8 cellular contexts compared by ENCODE assay signal in genomic region chr3:112111785-112112402, GRCh38. TPM values are rescaled to one million over a fixed set of nuclear protein-coding genes. Genes with fewer than 3 reads are reported as not detected.
DNase-seq lines count a peak whose midpoint lies in the region; ATAC-seq, FAIRE-seq and TF ChIP-seq lines count a peak whose summit lies in the region.

No MANE protein-coding gene starts in this region.

- TF ChIP-seq RAD21 in A549 (conservative IDR thresholded peaks at IDR 0.05 in 1 of 2, IDR thresholded peaks at IDR 0.05 in 1 of 2), result peak; percentile 58 to 78
- TF ChIP-seq RAD21 in K562 (CRISPR knock-in tag; conservative IDR thresholded peaks at IDR 0.05 in 1 of 2, IDR thresholded peaks at IDR 0.05 in 1 of 2), result peak; percentile 66 to 70

- H3K4me2 ChIP-seq in A549, result no peak overlapping the region
- no peak overlapping the region for H3K4me2 ChIP-seq in K562 (ENCODE audit: insufficient read depth, low read length)

- H4K20me1 ChIP-seq in K562 (replicated peaks; ENCODE audit: control insufficient read depth, insufficient read depth, low read length), result no peaks in the 10 kb centered on the region

- no peak overlapping the region for H3K27ac ChIP-seq in A549
- H3K27ac ChIP-seq in K562 (ENCODE audit: extremely low read depth, low read depth, low read length), result no peak overlapping the region

- no peak overlapping the region for H2AFZ ChIP-seq in K562 (ENCODE audit: low read depth, low read length)

- H3K9ac ChIP-seq in K562 (ENCODE audit: insufficient read depth in 1 of 2, low read depth in 2 of 2, low read length in 2 of 2), result no peak overlapping the region

- peak; percentile 86 to 96 for ATAC-seq in A549
- ATAC-seq in GM18502 (IDR thresholded peaks at IDR 0.05; ENCODE audit: poor library complexity, unreplicated experiment), result peak; percentile 56
- peak; percentile 38 for ATAC-seq in HG02870 (IDR thresholded peaks at IDR 0.05; ENCODE audit: unreplicated experiment)
- ATAC-seq in K562, result peak; percentile 93

- H3K9me3 Mint-ChIP-seq in T-helper 2 cell treated with Interferon-gamma antibody and Interleukin-4, amounts not matched to agents 5 μg/mL and 100 μg/mL, for 36 hours, result no peaks in the 10 kb centered on the region

- no peaks in the 10 kb centered on the region for H3K27me3 ChIP-seq in K562 (ENCODE audit: control insufficient read depth in 2 of 2, insufficient read depth in 2 of 2, low read length in 2 of 2)

- peaks cover 15% of the 10 kb centered on the region for H3K36me3 Mint-ChIP-seq in T-helper 2 cell treated with Interferon-gamma antibody and Interleukin-4, amounts not matched to agents 5 μg/mL and 100 μg/mL, for 36 hours (ENCODE audit: low read depth)

- no peaks in the 10 kb centered on the region for H3K9me1 ChIP-seq in K562 (ENCODE audit: control insufficient read depth, insufficient read depth, low read length)

- in situ Hi-C loops in K562 (cut with MboI), result loop anchor here (25.0 kb wide), 1 partner anchor 400 kb away; no protein-coding TSS in a partner anchor

- H3K4me3 ChIP-seq in A549, result no peak overlapping the region
- H3K4me3 ChIP-seq in K562, result no peak overlapping the region

- peak; percentile 60 for TF ChIP-seq CTCF in A549 (IDR thresholded peaks at IDR 0.05)
- TF ChIP-seq CTCF in K562 (IDR thresholded peaks at IDR 0.05 in 2 of 3, conservative IDR thresholded peaks at IDR 0.05 in 1 of 3; ENCODE audit: insufficient read depth in 2 of 3, low read depth in 1 of 3, low read length in 3 of 3), result peak; percentile 57 to 72 (median 71)

- H3K9me3 ChIP-seq in A549, result no peaks in the 10 kb centered on the region
- no peaks in the 10 kb centered on the region for H3K9me3 ChIP-seq in K562 (replicated peaks; ENCODE audit: control insufficient read depth, insufficient read depth, low read depth, low read length)

- POLR2A ChIA-PET in A549 (lab: Yijun Ruan, JAX), result no interaction called here
- POLR2A ChIA-PET in K562 (lab: Yijun Ruan, JAX), result interaction anchor here (0.6 to 1.1 kb wide), 3 partner anchors 158 to 410 kb away, joined by 3 to 4 read pairs (median 3); no protein-coding TSS in a partner anchor

- no peaks in the 10 kb centered on the region for H3K79me2 ChIP-seq in K562 (ENCODE audit: control insufficient read depth, insufficient read depth, low read length)

- WGBS in A549 (ENCODE audit: missing lambda C conversion rate), result 39% methylated on average over 3 of the region's 3 CpGs
- WGBS in K562 (ENCODE audit: insufficient coverage, low coverage, missing lambda C conversion rate), result 28% methylated on average over 3 of the region's 3 CpGs

- TF ChIP-seq EP300 in A549 (IDR thresholded peaks at IDR 0.05) (no peak), K562 (IDR thresholded peaks at IDR 0.05; ENCODE audit: low read length) (no peak)

- TF ChIP-seq POLR2A in A549 (IDR thresholded peaks at IDR 0.05; ENCODE audit: low read length) (no peak), K562 (conservative IDR thresholded peaks at IDR 0.05) (no peak)

- CTCF ChIA-PET in A549 (lab: Yijun Ruan, JAX) (interaction anchor here (0.7 to 2.0 kb wide), 18 partner anchors 8 to 422 kb away, joined by 3 to 17 read pairs (median 5); no protein-coding TSS in a partner anchor), K562 (lab: Yijun Ruan, JAX; ENCODE audit: low intra/inter-chr PET ratio) (interaction anchor here (1.5 kb wide), 1 partner anchor 408 kb away, joined by 7 read pairs; no protein-coding TSS in a partner anchor)

- intact Hi-C loops in K562 (cut with micrococcal nuclease), result loop anchor here (5.0 kb wide), 2 partner anchors 325 to 405 kb away; no protein-coding TSS in a partner anchor

- peak; percentile 52 to 72 for DNase-seq in A549 (ENCODE audit: low read depth in 1 of 2, low spot score in 1 of 2)
- DNase-seq in NCI-H1436 treated with DMSO at 0.1 percent for 48 hours (lab: John Stamatoyannopoulos, UW), result peak; percentile 38
- DNase-seq in T-helper 2 cell treated with Interferon-gamma antibody and Interleukin-4, amounts not matched to agents 5 μg/mL and 100 μg/mL, for 36 hours (ENCODE audit: low spot score), result peak; percentile 46
- peak; percentile 47 to 54 (median 50) for DNase-seq in K562 (ENCODE audit: extremely low read depth in 1 of 4, low spot score in 3 of 4)
- peak; percentile 39 to 44 for DNase-seq in stimulated activated CD4-positive, alpha-beta T cell treated with anti-CD3 and anti-CD28 coated beads, Interleukin-2, amount 100 ng/mL, for 48 hours

- no peaks in the 10 kb centered on the region for H3K4me1 ChIP-seq in A549
- H3K4me1 ChIP-seq in K562 (replicated peaks in 1 of 2; ENCODE audit: control insufficient read depth in 2 of 2, insufficient read depth in 2 of 2, low read length in 2 of 2), result no peaks in the 10 kb centered on the region

- H3K27ac Mint-ChIP-seq in T-helper 2 cell treated with Interferon-gamma antibody and Interleukin-4, amounts not matched to agents 5 μg/mL and 100 μg/mL, for 36 hours, result no peak overlapping the region

- no TSS peak for BruUV-seq in K562 (replicated peaks; lab: Mats Ljungman, UMichigan)

- no peaks in the 10 kb centered on the region for H3K27me3 Mint-ChIP-seq in T-helper 2 cell treated with Interferon-gamma antibody and Interleukin-4, amounts not matched to agents 5 μg/mL and 100 μg/mL, for 36 hours (ENCODE audit: low read depth)

- H3K4me3 Mint-ChIP-seq in T-helper 2 cell treated with Interferon-gamma antibody and Interleukin-4, amounts not matched to agents 5 μg/mL and 100 μg/mL, for 36 hours, result no peak overlapping the region

- H3K36me3 ChIP-seq in K562 (ENCODE audit: control insufficient read depth, insufficient read depth, low read length), result 0 out of 3 replicates have a peak, but pooled peaks cover 2% of the 10 kb centered on the region

- FAIRE-seq in A549 (lab: Jason Lieb, UNC) (no peak), K562 (lab: Jason Lieb, UNC) (peak; percentile 90), islet of Langerhans (lab: Jason Lieb, UNC) (peak; percentile 45)

- peaks cover 16% of the 10 kb centered on the region for H3K4me1 Mint-ChIP-seq in T-helper 2 cell treated with Interferon-gamma antibody and Interleukin-4, amounts not matched to agents 5 μg/mL and 100 μg/mL, for 36 hours (ENCODE audit: low read depth)

TF ChIP-seq in A549, 52 proteins besides CTCF, POLR2A, EP300 and RAD21 (continues in another document):
- TF ChIP-seq MYC (IDR thresholded peaks at IDR 0.05; ENCODE audit: borderline replicate concordance, low read length) (no peak), SMC3 (IDR thresholded peaks at IDR 0.05) (peak; percentile 45)

RNA-seq across cellular contexts. Expression of gene GCSAM, which starts 21.2 kb away (rescaled TPM):
- not detected in 2 replicates for polyA plus RNA-seq in A549 (2011; rRNA removed)
- not detected in 2 replicates for polyA plus RNA-seq in A549 (2012; cell fraction: cytosol; rRNA removed)
- not detected in 2 replicates for polyA plus RNA-seq in A549 (2012; cell fraction: nucleus; rRNA removed)
- not detected in 3 replicates for polyA plus RNA-seq in A549 (2017; fragmentation: RNase III; extraction: RNeasy Plus Mini Kit Qiagen cat#74134 plus additional on column Dnase treatment)
- not detected in 2 replicates for polyA minus RNA-seq in A549 (2011; rRNA and poly(A)+ RNA removed)
- total RNA-seq in K562 (2011; cell fraction: chromatin; rRNA removed; ENCODE audit: low replicate concordance), result not detected in 2 replicates
- not detected in 2 replicates for total RNA-seq in K562 (2011; cell fraction: nucleolus; rRNA removed)
- not detected in 2 replicates for total RNA-seq in K562 (2011; cell fraction: nucleoplasm; rRNA removed)
- not detected in 2 replicates for total RNA-seq in K562 (2014; rRNA removed)
- not detected in 2 replicates for total RNA-seq in K562 (2014; rRNA removed; fragmentation: Illumina TruSeq; extraction: Trizol)
- not detected in 2 replicates for total RNA-seq in K562 (2015; rRNA removed; fragmentation: Illumina TruSeq; extraction: Trizol)
- total RNA-seq in K562 (2021), result 0.04 TPM in 1 of 2 replicates, not detected in the other
- polyA plus RNA-seq in K562 (2011; rRNA removed), result not detected in 2 replicates
- not detected in 2 replicates for polyA plus RNA-seq in K562 (2011; cell fraction: cytosol; rRNA removed)
- polyA plus RNA-seq in K562 (2011; cell fraction: nucleus; rRNA removed), result not detected in 2 replicates
- polyA plus RNA-seq in K562 (2012), result 0.17 and 0.21 TPM in 2 replicates
- polyA plus RNA-seq in K562 (2014; fragmentation: Illumina TruSeq; extraction: Trizol), result not detected in 2 replicates
- under 1 TPM in 1 of 2 experiments, not detected in 1; 0.10 TPM for polyA plus RNA-seq in K562 (2014; fragmentation: Nextera tagmentation; extraction: Ambion mirVana)
- polyA plus RNA-seq in K562 (2014; rRNA removed), result not detected in 2 replicates
- polyA minus RNA-seq in K562 (2011; rRNA and poly(A)+ RNA removed), result not detected in 2 replicates
- not detected in 2 replicates for polyA minus RNA-seq in K562 (2011; cell fraction: cytosol; rRNA and poly(A)+ RNA removed)
- not detected in 2 replicates for polyA minus RNA-seq in K562 (2011; cell fraction: nucleus; rRNA and poly(A)+ RNA removed)

RNA-seq across cellular contexts. Expression of gene C3orf52, which starts 25.7 kb away (rescaled TPM):
- polyA plus RNA-seq in A549 (2011; rRNA removed) (10.3 and 11.5 TPM in 2 replicates), A549 (2017; fragmentation: RNase III; extraction: RNeasy Plus Mini Kit Qiagen cat#74134 plus additional on column Dnase treatment) (7.0 to 7.7 TPM (median 7.5 TPM) in 3 replicates), K562 (2011; rRNA removed) (2.4 and 6.1 TPM in 2 replicates), K562 (2014; fragmentation: Illumina TruSeq; extraction: Trizol) (3.3 and 3.8 TPM in 2 replicates), K562 (2014; fragmentation: Nextera tagmentation; extraction: Ambion mirVana) (1 to 10 TPM; 5.5 to 5.6 TPM), K562 (2014; rRNA removed) (3.4 and 3.5 TPM in 2 replicates)
- polyA plus RNA-seq in A549 (2012; cell fraction: cytosol; rRNA removed), result 3.3 and 3.8 TPM in 2 replicates
- polyA plus RNA-seq in A549 (2012; cell fraction: nucleus; rRNA removed), result 3.2 and 9.3 TPM in 2 replicates
- polyA minus RNA-seq in A549 (2011; rRNA and poly(A)+ RNA removed), result 11.5 and 14.5 TPM in 2 replicates
- 4.7 and 8.2 TPM in 2 replicates for total RNA-seq in K562 (2011; cell fraction: chromatin; rRNA removed; ENCODE audit: low replicate concordance)
- 2.6 and 3.2 TPM in 2 replicates for total RNA-seq in K562 (2011; cell fraction: nucleolus; rRNA removed)
- 7.0 and 11.3 TPM in 2 replicates for total RNA-seq in K562 (2011; cell fraction: nucleoplasm; rRNA removed)
- total RNA-seq in K562 (2014; rRNA removed) (2.8 and 3.2 TPM in 2 replicates), K562 (2014; rRNA removed; fragmentation: Illumina TruSeq; extraction: Trizol) (5.0 and 5.2 TPM in 2 replicates), K562 (2015; rRNA removed; fragmentation: Illumina TruSeq; extraction: Trizol) (3.2 and 3.6 TPM in 2 replicates), K562 (2021) (3.4 and 4.0 TPM in 2 replicates)
- 1.9 and 2.1 TPM in 2 replicates for polyA plus RNA-seq in K562 (2011; cell fraction: cytosol; rRNA removed)
- polyA plus RNA-seq in K562 (2011; cell fraction: nucleus; rRNA removed), result 4.3 and 5.4 TPM in 2 replicates
- 2.5 and 3.7 TPM in 2 replicates for polyA plus RNA-seq in K562 (2012)
- 2.2 and 4.9 TPM in 2 replicates for polyA minus RNA-seq in K562 (2011; rRNA and poly(A)+ RNA removed)
- polyA minus RNA-seq in K562 (2011; cell fraction: cytosol; rRNA and poly(A)+ RNA removed), result 2.3 TPM in 1 of 2 replicates, not detected in the other
- 2.2 and 3.2 TPM in 2 replicates for polyA minus RNA-seq in K562 (2011; cell fraction: nucleus; rRNA and poly(A)+ RNA removed)

Comparison
In these comparisons a context has a peak if more than half of its experiments do, and no peak if none do; other contexts are left out.
1. ATAC-seq: peak in every context shown above with its lines; median percentile 93 in K562; 91 in A549; 56 in GM18502; 38 in HG02870.
2. Of the 35 proteins assayed by ChIP-seq in both K562 and A549: peak only in K562: none; only in A549: none; in both: CTCF, RAD21 and SMC3; in neither: 32.